ENCODE assay signal across 26 cellular contexts in the genomic region with DNA sequence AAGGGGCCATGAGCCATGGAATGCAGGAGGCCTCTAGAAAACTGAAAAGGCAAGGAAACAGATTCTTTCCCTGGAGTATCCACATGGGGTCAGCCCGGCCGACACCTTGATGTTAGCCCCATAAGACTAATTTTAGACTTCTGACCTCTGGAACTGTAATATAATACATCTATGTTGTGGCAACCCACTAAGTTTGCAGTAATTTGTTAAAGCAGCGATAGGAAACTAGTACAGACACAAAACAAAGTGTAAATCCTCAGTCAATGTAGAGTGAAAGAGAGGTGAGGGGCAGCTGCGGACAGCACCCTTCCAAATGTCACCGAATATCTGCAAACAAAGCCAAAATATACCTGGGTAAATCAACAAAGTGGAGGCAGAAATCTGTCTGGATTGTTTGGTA.
"Had no signal": no experiment of that assay in that cellular context is flagged by ENCODE, and none has a peak within 500 bp of the region (broad histone marks: within the 10 kb centered on the region; RNA-seq: fewer than 3 reads in every experiment).

No MANE protein-coding gene starts in this region.

- H3K4me3 ChIP-seq: gastroesophageal sphincter, heart left ventricle, hepatocyte, left lung, mucosa of descending colon, prostate gland, suprapubic skin, transverse colon had no signal

- H3K4me2 ChIP-seq: hepatocyte had no signal

- H3K9me3 Mint-ChIP-seq: dendritic cell treated with granulocyte-macrophage colony-stimulating factor and Interleukin-4, amounts not matched to agents 40 ng/mL and 50 ng/mL, for 4 days; effector memory CD8-positive, alpha-beta T cell; mesothelial cell of epicardium; naive B cell; natural killer cell treated with Interleukin-12 subunit alpha and Interleukin-12 subunit beta and Interleukin-15 and Interleukin-18, amount 100 ng/mL, for 72 hours; neural crest cell; stimulated activated naive B cell treated with anti-CD40 and anti-IgM and Interleukin-4, amounts not matched to agents 10 μg/mL and 1 μg/mL and 100 μg/mL, for 72 hours; stimulated activated naive CD8-positive, alpha-beta T cell treated with anti-CD3 and anti-CD28 coated beads, Interleukin-15, amount 100 ng/mL, for 72 hours had no signal

- DNase-seq: central memory CD4-positive, alpha-beta T cell; effector memory CD8-positive, alpha-beta T cell; foreskin fibroblast; heart left ventricle; left cardiac atrium; left lung; mesenchymal stem cell; mucosa of descending colon; naive B cell; right cardiac atrium; small intestine; stimulated activated CD4-positive, alpha-beta T cell treated with anti-CD3 and anti-CD28 coated beads, Interleukin-15, amount 100 ng/mL, for 24 hours; stimulated activated CD4-positive, alpha-beta T cell treated with anti-CD3 and anti-CD28 coated beads, Interleukin-2, amount 100 ng/mL, for 48 hours; stimulated activated naive B cell treated with anti-CD40 and anti-IgM and Interleukin-4, amounts not matched to agents 10 μg/mL and 1 μg/mL and 100 μg/mL, for 72 hours; stimulated activated naive CD8-positive, alpha-beta T cell treated with anti-CD3 and anti-CD28 coated beads, Interleukin-15, amount 100 ng/mL, for 72 hours had no signal

- H3K9me3 ChIP-seq: gastroesophageal sphincter, heart left ventricle, left lung, mucosa of descending colon, prostate gland, suprapubic skin, transverse colon had no signal

- H3K36me3 Mint-ChIP-seq: mesothelial cell of epicardium; naive B cell; natural killer cell treated with Interleukin-12 subunit alpha and Interleukin-12 subunit beta and Interleukin-15 and Interleukin-18, amount 100 ng/mL, for 72 hours; stimulated activated naive B cell treated with anti-CD40 and anti-IgM and Interleukin-4, amounts not matched to agents 10 μg/mL and 1 μg/mL and 100 μg/mL, for 72 hours had no signal

- H3K27me3 Mint-ChIP-seq: dendritic cell treated with granulocyte-macrophage colony-stimulating factor and Interleukin-4, amounts not matched to agents 40 ng/mL and 50 ng/mL, for 4 days; effector memory CD8-positive, alpha-beta T cell; naive B cell; natural killer cell treated with Interleukin-12 subunit alpha and Interleukin-12 subunit beta and Interleukin-15 and Interleukin-18, amount 100 ng/mL, for 72 hours; stimulated activated naive B cell treated with anti-CD40 and anti-IgM and Interleukin-4, amounts not matched to agents 10 μg/mL and 1 μg/mL and 100 μg/mL, for 72 hours; stimulated activated naive CD8-positive, alpha-beta T cell treated with anti-CD3 and anti-CD28 coated beads, Interleukin-15, amount 100 ng/mL, for 72 hours had no signal

- H3K27me3 ChIP-seq: gastroesophageal sphincter, heart left ventricle, hepatocyte, left lung, suprapubic skin, transverse colon had no signal

- ATAC-seq: effector memory CD8-positive, alpha-beta T cell; gastroesophageal sphincter; heart left ventricle; left cardiac atrium; left lung; mucosa of descending colon; natural killer cell treated with Interleukin-12 subunit alpha and Interleukin-12 subunit beta and Interleukin-15 and Interleukin-18, amount 100 ng/mL, for 72 hours; right cardiac atrium; stimulated activated naive B cell treated with anti-CD40 and anti-IgM and Interleukin-4, amounts not matched to agents 10 μg/mL and 1 μg/mL and 100 μg/mL, for 72 hours; stimulated activated naive CD8-positive, alpha-beta T cell treated with anti-CD3 and anti-CD28 coated beads, Interleukin-15, amount 100 ng/mL, for 72 hours had no signal

- H3K4me3 Mint-ChIP-seq: dendritic cell treated with granulocyte-macrophage colony-stimulating factor and Interleukin-4, amounts not matched to agents 40 ng/mL and 50 ng/mL, for 4 days; effector memory CD8-positive, alpha-beta T cell; mesothelial cell of epicardium; naive B cell; natural killer cell treated with Interleukin-12 subunit alpha and Interleukin-12 subunit beta and Interleukin-15 and Interleukin-18, amount 100 ng/mL, for 72 hours; neural crest cell; stimulated activated naive B cell treated with anti-CD40 and anti-IgM and Interleukin-4, amounts not matched to agents 10 μg/mL and 1 μg/mL and 100 μg/mL, for 72 hours; stimulated activated naive CD8-positive, alpha-beta T cell treated with anti-CD3 and anti-CD28 coated beads, Interleukin-15, amount 100 ng/mL, for 72 hours had no signal

- FAIRE-seq: colon, endometrium, small intestine had no signal

- H3K27ac ChIP-seq: heart left ventricle, hepatocyte had no signal

- H3K4me1 ChIP-seq: gastroesophageal sphincter, left lung, prostate gland, transverse colon had no signal

- H3K79me2 ChIP-seq: hepatocyte had no signal

- H2AFZ ChIP-seq: hepatocyte had no signal

- H3K36me3 ChIP-seq: gastroesophageal sphincter, heart left ventricle, left lung, prostate gland, suprapubic skin, transverse colon had no signal

- H3K27ac Mint-ChIP-seq: dendritic cell treated with granulocyte-macrophage colony-stimulating factor and Interleukin-4, amounts not matched to agents 40 ng/mL and 50 ng/mL, for 4 days; effector memory CD8-positive, alpha-beta T cell; mesothelial cell of epicardium; natural killer cell treated with Interleukin-12 subunit alpha and Interleukin-12 subunit beta and Interleukin-15 and Interleukin-18, amount 100 ng/mL, for 72 hours; stimulated activated naive B cell treated with anti-CD40 and anti-IgM and Interleukin-4, amounts not matched to agents 10 μg/mL and 1 μg/mL and 100 μg/mL, for 72 hours; stimulated activated naive CD8-positive, alpha-beta T cell treated with anti-CD3 and anti-CD28 coated beads, Interleukin-15, amount 100 ng/mL, for 72 hours had no signal

- H3K4me1 Mint-ChIP-seq: stimulated activated naive B cell treated with anti-CD40 and anti-IgM and Interleukin-4, amounts not matched to agents 10 μg/mL and 1 μg/mL and 100 μg/mL, for 72 hours; stimulated activated naive CD8-positive, alpha-beta T cell treated with anti-CD3 and anti-CD28 coated beads, Interleukin-15, amount 100 ng/mL, for 72 hours had no signal
